12 cellular contexts compared by ENCODE assay signal in genomic region chr3:102741105-102741504, GRCh38.
DNase-seq lines count a peak whose midpoint lies in the region; ATAC-seq and TF ChIP-seq lines count a peak whose summit lies in the region.
"Had no signal": no experiment of that assay in that cellular context is flagged by ENCODE, and none has a peak within 500 bp of the region (broad histone marks: within the 10 kb centered on the region; RNA-seq: fewer than 3 reads in every experiment).

No MANE protein-coding gene starts in this region.

- no peak overlapping the region for H3K27ac Mint-ChIP-seq in nephron progenitor cell

- no peaks in the 10 kb centered on the region for H3K27me3 Mint-ChIP-seq in nephron progenitor cell (ENCODE audit: low read depth, poor library complexity)

- no peaks in the 10 kb centered on the region for H3K36me3 Mint-ChIP-seq in nephron progenitor cell (ENCODE audit: low read depth)

- H3K4me3 Mint-ChIP-seq in nephron progenitor cell: no peak overlapping the region

- CTCF ChIA-PET in GM10248 (lab: Yijun Ruan, JAX): interaction anchor here (1.1 to 5.1 kb wide), 8 partner anchors 11 to 512 kb away, joined by 3 to 63 read pairs (median 6); no protein-coding TSS in a partner anchor

- POLR2A ChIA-PET in GM10248 (lab: Yijun Ruan, JAX): no interaction called here

- peak; percentile 25 for TF ChIP-seq CTCF in GM10248 (IDR thresholded peaks at IDR 0.05; ENCODE audit: control extremely low read depth, extremely low read depth, low read depth, missing control alignments)
- peak; percentile 38 for TF ChIP-seq CTCF in VCaP (conservative IDR thresholded peaks at IDR 0.05)
- peak; percentile 12 for TF ChIP-seq CTCF in nephron progenitor cell (IDR thresholded peaks at IDR 0.05)

- no peak for ATAC-seq in GM18517 (IDR thresholded peaks at IDR 0.05; ENCODE audit: unreplicated experiment)
- ATAC-seq: body of pancreas, Panc1 had no signal

- no peaks in the 10 kb centered on the region for H3K4me1 Mint-ChIP-seq in nephron progenitor cell

- no peak overlapping the region for H3K27ac ChIP-seq in VCaP
- H3K27ac ChIP-seq: body of pancreas had no signal

- DNase-seq in GM10248 (ENCODE audit: extremely low spot score) (no peak), nephron progenitor cell (no peak), NCI-H2171 (lab: John Stamatoyannopoulos, UW) (no peak)
- DNase-seq in activated T-cell treated with anti-CD3 and anti-CD28 coated beads, Interleukin-2, amount 50 U/mL, for 48 hours: no peak
- DNase-seq: body of pancreas; NCI-H2081 treated with DMSO at 0.1 percent for 48 hours; stimulated activated CD4-positive, alpha-beta T cell treated with anti-CD3 and anti-CD28 coated beads, Interleukin-12 subunit alpha, Interleukin-12 subunit beta, amount 100 ng/mL, for 4 hours; trophoblast cell had no signal

- TF ChIP-seq EP300 in Ishikawa (IDR thresholded peaks at IDR 0.05; ENCODE audit: borderline replicate concordance): no peak

- peak; percentile 38; the same call in 1 of the 2 replicates for TF ChIP-seq RAD21 in Ishikawa (IDR thresholded peaks at IDR 0.05; ENCODE audit: low read depth)

- no peaks in the 10 kb centered on the region for H3K9me3 Mint-ChIP-seq in nephron progenitor cell

TF ChIP-seq in Ishikawa, 13 proteins besides CTCF, POLR2A, EP300 and RAD21:
- TF ChIP-seq ZBTB7A (IDR thresholded peaks at IDR 0.05; ENCODE audit: low read depth): no peak
- no peak for TF ChIP-seq YY1 (IDR thresholded peaks at IDR 0.05; ENCODE audit: low read depth)
- TF ChIP-seq TAF1 (IDR thresholded peaks at IDR 0.05; ENCODE audit: low read depth): no peak
- TF ChIP-seq MAX (IDR thresholded peaks at IDR 0.05): no peak
- TF ChIP-seq EGR1 (IDR thresholded peaks at IDR 0.05): no peak
- no peak for TF ChIP-seq USF1 (IDR thresholded peaks at IDR 0.05)
- no peak for TF ChIP-seq TCF12 (IDR thresholded peaks at IDR 0.05; ENCODE audit: low read depth)
- no peak for TF ChIP-seq REST (IDR thresholded peaks at IDR 0.05; ENCODE audit: low read depth)
- no peak for TF ChIP-seq CREB1 (IDR thresholded peaks at IDR 0.05; ENCODE audit: low read depth)
